In genomic region chr7:22351878-22352277, GRCh38 we compare ENCODE assay signal across 19 cellular contexts. TPM values are rescaled to one million over a fixed set of nuclear protein-coding genes. Genes with fewer than 3 reads are reported as not detected.
A peak's percentile ranks its signal among the peaks of the same experiment; 100 is the strongest.
DNase-seq lines count a peak whose midpoint lies in the region; ATAC-seq, FAIRE-seq and TF ChIP-seq lines count a peak whose summit lies in the region.
"Had no signal": no experiment of that assay in that cellular context is flagged by ENCODE, and none has a peak within 500 bp of the region (broad histone marks: within the 10 kb centered on the region; RNA-seq: fewer than 3 reads in every experiment).

No MANE protein-coding gene starts in this region.

- peaks cover 6% of the 10 kb centered on the region for H3K4me1 ChIP-seq in colonic mucosa
- peaks cover 0 to 5% of the 10 kb centered on the region in 2 donors for H3K4me1 ChIP-seq in small intestine (ENCODE audit: control insufficient read depth in 2 of 2, insufficient read depth in 1 of 2, low read depth in 1 of 2, low read length in 1 of 2)

- H3K4me3 ChIP-seq in LNCaP clone FGC (ENCODE audit: low read depth, low read length), result 0 out of 2 replicates have a peak overlapping the region, but pooled peaks have one; percentile 2
- H3K4me3 ChIP-seq in colonic mucosa, result no peak overlapping the region
- H3K4me3 ChIP-seq in small intestine (ENCODE audit: low read depth in 1 of 2, low read length in 2 of 2), result no peak overlapping the region
- H3K4me3 ChIP-seq: esophagus muscularis mucosa, thoracic aorta had no signal

- H3K36me3 ChIP-seq in colonic mucosa (no peaks in the 10 kb centered on the region), small intestine (ENCODE audit: control insufficient read depth in 2 of 2, insufficient read depth in 2 of 2, low read length in 2 of 2) (no peaks in the 10 kb centered on the region)
- H3K36me3 ChIP-seq: esophagus muscularis mucosa, thoracic aorta had no signal

- ATAC-seq in GM18502 (IDR thresholded peaks at IDR 0.05; ENCODE audit: poor library complexity, unreplicated experiment), result peak; percentile 27
- ATAC-seq: activated T-cell treated with anti-CD3 and anti-CD28 coated beads, Interleukin-2, amount 50 U/mL, for 4 hours had no signal

- no peaks in the 10 kb centered on the region for H3K27me3 ChIP-seq in colonic mucosa
- H3K27me3 ChIP-seq in small intestine (ENCODE audit: control insufficient read depth in 2 of 2, insufficient read depth in 2 of 2, low read length in 2 of 2), result peaks cover 0 to 3% of the 10 kb centered on the region in 2 donors

- H3K9ac ChIP-seq in colonic mucosa (ENCODE audit: low read depth in 2 of 2, low read length in 2 of 2), result peak overlapping the region in 1 of 2 donors; percentile 38
- H3K9ac ChIP-seq: parathyroid adenoma had no signal

- DNase-seq in LNCaP clone FGC (ENCODE audit: low read depth), result no peak
- no peak for DNase-seq in colonic mucosa
- peak; percentile 12 for DNase-seq in small intestine
- DNase-seq in 8988T, result no peak
- DNase-seq in SIG-M5 (lab: John Stamatoyannopoulos, UW), result no peak
- DNase-seq in epidermal melanocyte (ENCODE audit: insufficient read length, low spot score), result no peak
- no peak for DNase-seq in stimulated activated CD4-positive, alpha-beta T cell treated with anti-CD3 and anti-CD28 coated beads, Interleukin-12 subunit alpha, Interleukin-12 subunit beta, amount 100 ng/mL, for 4 hours
- DNase-seq: activated CD4-positive, alpha-beta T cell treated with anti-CD3 and anti-CD28 coated beads for 1 hour; activated T-cell treated with anti-CD3 and anti-CD28 coated beads, Interleukin-2, amount 50 U/mL, for 4 hours; CD8-positive, alpha-beta memory T cell; Kasumi-1; NCI-H2107; stimulated activated CD4-positive, alpha-beta T cell treated with anti-CD3 and anti-CD28 coated beads, Interleukin-15, amount 100 ng/mL, for 24 hours; SW 1271 had no signal

- 8 to 32% (median 28%) methylated on average over 2 of the region's 2 CpGs for WGBS in small intestine, 3 donors

- TF ChIP-seq CTCF in LNCaP clone FGC (IDR thresholded peaks at IDR 0.05; ENCODE audit: control insufficient read depth, extremely low read depth, insufficient read depth), result no peak
- no peak for TF ChIP-seq CTCF in colonic mucosa (IDR thresholded peaks at IDR 0.05)

- no peak for FAIRE-seq in small intestine (lab: Jason Lieb, UNC)
- FAIRE-seq: colon had no signal

- intact Hi-C loops in colonic mucosa (cut with DNase I), result no loop called here

- H3K9me3 ChIP-seq in colonic mucosa (no peaks in the 10 kb centered on the region), small intestine (ENCODE audit: control insufficient read depth, low read depth) (peaks cover 3% of the 10 kb centered on the region)

- H3K27ac ChIP-seq in colonic mucosa (peak overlapping the region; percentile 61), small intestine (ENCODE audit: low read depth in 1 of 2, low read length in 1 of 2) (peak overlapping the region; percentile 52 to 73)
- H3K27ac ChIP-seq: esophagus muscularis mucosa, parathyroid adenoma, thoracic aorta had no signal

RNA-seq across cellular contexts. Expression of gene RAPGEF5, which starts 5.1 kb away (rescaled TPM):
- 10 to 100 TPM; 39.9 to 42.2 TPM for total RNA-seq in colonic mucosa
- 10 to 100 TPM in 1 of 3 donors, 1 to 10 TPM in 2; 5.4 to 11.5 (median 8.7) TPM for polyA plus RNA-seq in small intestine
